ENCODE assay signal across 10 cellular contexts in the genomic region with DNA sequence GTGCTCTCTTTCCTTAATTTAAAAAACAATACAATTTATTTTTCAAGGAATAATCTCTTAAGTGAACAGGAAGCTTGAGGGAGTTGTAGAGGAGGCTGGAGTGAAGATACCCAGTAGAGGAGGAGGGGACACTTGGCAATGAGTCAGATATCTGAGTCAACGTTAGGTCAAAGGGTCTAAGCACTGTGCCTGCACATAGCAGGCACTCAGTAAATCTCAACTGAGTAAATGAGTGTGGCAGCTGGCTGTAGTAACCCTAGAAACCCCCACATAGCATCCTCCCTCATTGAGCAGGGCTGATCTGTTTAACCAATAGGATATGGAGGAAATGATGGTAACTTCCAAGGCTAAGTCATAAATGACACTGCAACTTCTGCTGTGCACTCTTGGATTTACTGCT.
DNase-seq lines count a peak whose midpoint lies in the region; ATAC-seq, FAIRE-seq and TF ChIP-seq lines count a peak whose summit lies in the region.
"Had no signal": no experiment of that assay in that cellular context is flagged by ENCODE, and none has a peak within 500 bp of the region (broad histone marks: within the 10 kb centered on the region; RNA-seq: fewer than 3 reads in every experiment).

No MANE protein-coding gene starts in this region.

- intact Hi-C loops in PC-3 (cut with micrococcal nuclease) = no loop called here

- POLR2A ChIA-PET in PC-3 (lab: Charles Lee; ENCODE audit: unreplicated experiment) = no interaction called here

- H3F3A ChIP-seq in PC-3 (ENCODE audit: low read length, unreplicated experiment) = no peaks in the 10 kb centered on the region

- no peak overlapping the region for H3K9ac ChIP-seq in PC-3 (ENCODE audit: low read length)

- no peak for TF ChIP-seq POLR2A in GM12892 (IDR thresholded peaks at IDR 0.05; ENCODE audit: low read depth, low read length)

- no peak for TF ChIP-seq CTCF in PC-3 (conservative IDR thresholded peaks at IDR 0.05; ENCODE audit: low read depth, low read length)

- CTCF ChIA-PET in PC-3 (lab: Charles Lee) = no interaction called here

- H4K20me1 ChIP-seq in PC-3 (ENCODE audit: low read length) = no peaks in the 10 kb centered on the region

- H3K27me3 ChIP-seq in PC-3 (ENCODE audit: low read length) = no peaks in the 10 kb centered on the region

- no peak overlapping the region for H2AFZ ChIP-seq in PC-3 (ENCODE audit: low read length)

- no peak overlapping the region for H3K27ac ChIP-seq in PC-3 (ENCODE audit: low read length)

- peaks cover 8% of the 10 kb centered on the region; the same call in 1 of the 2 replicates for H3K4me1 ChIP-seq in PC-3 (ENCODE audit: insufficient read depth, low read length)

- ATAC-seq in HG02870 (IDR thresholded peaks at IDR 0.05; ENCODE audit: unreplicated experiment) (peak; percentile 27), PC-3 (no peak), GM21390 (IDR thresholded peaks at IDR 0.05; ENCODE audit: unreplicated experiment) (no peak)

- no peak overlapping the region for H3K4me3 ChIP-seq in PC-3 (ENCODE audit: low read length)

- no peaks in the 10 kb centered on the region for H3K79me2 ChIP-seq in PC-3 (ENCODE audit: low read length)

- no peak for DNase-seq in GM12892 (ENCODE audit: insufficient read length)
- DNase-seq in PC-3 = peak; percentile 48
- peak; percentile 47 for DNase-seq in glomerular visceral epithelial cell (ENCODE audit: extremely low spot score)
- no peak for DNase-seq in NCI-H748 (lab: John Stamatoyannopoulos, UW; ENCODE audit: unreplicated experiment)
- DNase-seq in NCI-H510A treated with DMSO at 0.1 percent for 48 hours (lab: John Stamatoyannopoulos, UW) = no peak
- DNase-seq in GM19238 (ENCODE audit: insufficient read length, low spot score) = no peak
- DNase-seq: activated CD4-positive, CD25-positive, alpha-beta regulatory T cell treated with anti-CD3 and anti-CD28 coated beads, Interleukin-2, amount 50 U/mL, for 72 hours; NCI-H524 treated with DMSO at 0.1 percent for 48 hours had no signal

- no peak overlapping the region for H3K4me2 ChIP-seq in PC-3 (ENCODE audit: low read length)

- H3K36me3 ChIP-seq in PC-3 (ENCODE audit: low read depth, low read length) = no peaks in the 10 kb centered on the region

- H3K9me3 ChIP-seq in PC-3 (ENCODE audit: low read length) = no peaks in the 10 kb centered on the region

- no TSS peak for BruUV-seq in PC-3 (replicated peaks; lab: Mats Ljungman, UMichigan)

- peak; percentile 65 for FAIRE-seq in GM12892 (lab: Jason Lieb, UNC)

- H3K9me2 ChIP-seq in PC-3 (replicated peaks; ENCODE audit: low read length) = no peaks in the 10 kb centered on the region

Comparison
In these comparisons a context has a peak if more than half of its experiments do, and no peak if none do; other contexts are left out.
1. DNase-seq: peak in PC-3 (single experiment) and glomerular visceral epithelial cell (single experiment); none in GM12892 (single experiment), NCI-H748 (single experiment), NCI-H510A treated with DMSO at 0.1 percent for 48 hours (single experiment) and GM19238 (single experiment).